In the genomic region with DNA sequence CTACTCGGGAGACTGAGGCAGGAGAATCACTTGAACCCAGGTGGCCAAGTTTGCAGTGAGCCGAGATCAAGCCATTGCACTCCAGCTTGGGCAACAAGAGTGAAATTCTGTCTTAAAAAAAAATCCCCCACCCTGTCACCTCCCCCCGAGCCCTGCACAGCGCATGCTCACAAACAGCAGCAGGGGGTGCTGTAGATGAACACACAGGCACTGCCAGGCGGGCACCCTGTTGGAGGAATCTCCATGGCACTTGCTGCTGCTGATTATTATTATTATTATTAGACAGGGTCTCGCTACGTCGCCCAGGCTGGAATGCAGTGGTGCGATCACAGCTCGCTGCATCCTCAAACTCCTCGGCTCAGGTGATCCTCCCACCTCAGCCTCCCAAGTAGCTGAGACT, we compare ENCODE assay signal across 12 cellular contexts. TPM values are rescaled to one million over a fixed set of nuclear protein-coding genes. Genes with fewer than 3 reads are reported as not detected.
A peak's percentile ranks its signal among the peaks of the same experiment; 100 is the strongest.
DNase-seq lines count a peak whose midpoint lies in the region; ATAC-seq and TF ChIP-seq lines count a peak whose summit lies in the region.
"Had no signal": no experiment of that assay in that cellular context is flagged by ENCODE, and none has a peak within 500 bp of the region (broad histone marks: within the 10 kb centered on the region; RNA-seq: fewer than 3 reads in every experiment).

No MANE protein-coding gene starts in this region.

- H3K27ac ChIP-seq in VCaP, result no peak overlapping the region
- no peak overlapping the region for H3K27ac ChIP-seq in osteoblast (ENCODE audit: low read depth, low read length)
- H3K27ac ChIP-seq: psoas muscle had no signal

- ATAC-seq in HG02852 (IDR thresholded peaks at IDR 0.05; ENCODE audit: unreplicated experiment), result no peak
- no peak for ATAC-seq in HG03159 (IDR thresholded peaks at IDR 0.05; ENCODE audit: unreplicated experiment)
- ATAC-seq: CD8-positive, alpha-beta T cell; psoas muscle had no signal

- no peaks in the 10 kb centered on the region for H3K9me3 ChIP-seq in osteoblast (ENCODE audit: low read depth, low read length)
- H3K9me3 ChIP-seq: psoas muscle had no signal

- H4K20me1 ChIP-seq in osteoblast (ENCODE audit: insufficient read depth, low read length), result no peaks in the 10 kb centered on the region

- no peaks in the 10 kb centered on the region for H3K36me3 ChIP-seq in osteoblast (ENCODE audit: insufficient read depth, low read length)

- H3K4me2 ChIP-seq in osteoblast (ENCODE audit: insufficient read depth, low read length), result no peak overlapping the region

- peaks cover 26% of the 10 kb centered on the region for H3K27me3 ChIP-seq in osteoblast (ENCODE audit: insufficient read depth, low read length)

- H3K4me1 ChIP-seq in osteoblast (ENCODE audit: insufficient read depth, low read length), result peaks cover 2% of the 10 kb centered on the region
- H3K4me1 ChIP-seq: psoas muscle had no signal

- no peak overlapping the region for H2AFZ ChIP-seq in osteoblast (ENCODE audit: low read length)

- no peak overlapping the region for H3K4me3 ChIP-seq in osteoblast (ENCODE audit: insufficient read depth, low read length)
- H3K4me3 ChIP-seq: psoas muscle had no signal

- TF ChIP-seq CTCF in VCaP (conservative IDR thresholded peaks at IDR 0.05) (peak; percentile 27; the same call in 1 of the 2 replicates), osteoblast (IDR thresholded peaks at IDR 0.05; ENCODE audit: extremely low read depth, low read depth, low read length) (peak; percentile 37)

- no peaks in the 10 kb centered on the region for H3K79me2 ChIP-seq in osteoblast (ENCODE audit: insufficient read depth, low read length)

- peak; percentile 15 for DNase-seq in activated CD4-positive, alpha-beta T cell treated with anti-CD3 and anti-CD28 coated beads for 48 hours
- no peak for DNase-seq in activated CD4-positive, alpha-beta T cell treated with anti-CD3 and anti-CD28 coated beads, Interleukin-2, amount 50 U/mL, for 4 hours
- DNase-seq in Kasumi-1 (lab: John Stamatoyannopoulos, UW), result peak; percentile 36 to 52
- DNase-seq in osteoblast (ENCODE audit: insufficient read length, low spot score, missing footprints), result peak; percentile 80
- no peak for DNase-seq in GOT3 (lab: John Stamatoyannopoulos, UW)
- DNase-seq: activated CD4-positive, alpha-beta T cell treated with anti-CD3 and anti-CD28 coated beads for 1 hour; CD8-positive, alpha-beta T cell; kidney glomerular epithelial cell; psoas muscle had no signal

RNA-seq across cellular contexts. Expression of gene FZD2, which starts 24.6 kb away (rescaled TPM):
- 15.9 and 23.9 TPM in 2 replicates for total RNA-seq in osteoblast
- total RNA-seq: CD8-positive, alpha-beta T cell had no signal

Comparison
In these comparisons a context has a peak if more than half of its experiments do, and no peak if none do; other contexts are left out.
1. DNase-seq: peak in activated CD4-positive, alpha-beta T cell treated with anti-CD3 and anti-CD28 coated beads for 48 hours (single experiment), Kasumi-1 (2 of 2) and osteoblast (single experiment); none in activated CD4-positive, alpha-beta T cell treated with anti-CD3 and anti-CD28 coated beads, Interleukin-2, amount 50 U/mL, for 4 hours (0 of 2) and GOT3 (single experiment).